In genomic region chr15:66682865-66683264, GRCh38 we compare ENCODE assay signal across 18 cellular contexts. TPM values are rescaled to one million over a fixed set of nuclear protein-coding genes. Genes with fewer than 3 reads are reported as not detected.
DNase-seq lines count a peak whose midpoint lies in the region; ATAC-seq and TF ChIP-seq lines count a peak whose summit lies in the region.
"Had no signal": no experiment of that assay in that cellular context is flagged by ENCODE, and none has a peak within 500 bp of the region (broad histone marks: within the 10 kb centered on the region; RNA-seq: fewer than 3 reads in every experiment).

No MANE protein-coding gene starts in this region.

- H3K4me3 Mint-ChIP-seq in naive thymus-derived CD8-positive, alpha-beta T cell = no peak overlapping the region

- H3K27me3 ChIP-seq in ACC112 (ENCODE audit: insufficient read depth, low read length) (no peaks in the 10 kb centered on the region), GM23248 (replicated peaks; ENCODE audit: insufficient read depth) (no peaks in the 10 kb centered on the region)
- H3K27me3 ChIP-seq: esophagus squamous epithelium, uterus had no signal

- no peak overlapping the region for H3K27ac Mint-ChIP-seq in naive thymus-derived CD8-positive, alpha-beta T cell

- no peaks in the 10 kb centered on the region for H4K20me1 ChIP-seq in GM23248 (ENCODE audit: insufficient read depth)

- in situ Hi-C loops in GM23248 (cut with MboI) (no loop called here), astrocyte of the spinal cord (cut with HindIII; ENCODE audit: low sequenced_read_pairs) (no loop called here)

- DNase-seq in GM23248 (peak; percentile 62), astrocyte of the spinal cord (ENCODE audit: low read depth, low spot score) (peak; percentile 12), kidney tubule cell (ENCODE audit: low spot score) (peak; percentile 48), glomerular visceral epithelial cell (ENCODE audit: extremely low spot score) (no peak), DMS 273 (lab: John Stamatoyannopoulos, UW; ENCODE audit: unreplicated experiment) (no peak)
- DNase-seq in naive thymus-derived CD8-positive, alpha-beta T cell = no peak
- DNase-seq: activated CD4-positive, alpha-beta T cell treated with anti-CD3 and anti-CD28 coated beads, Interleukin-2, amount 50 U/mL, for 4 hours; anterior cingulate cortex; dermis blood vessel endothelial cell; esophagus squamous epithelium; left ventricle myocardium inferior; NCI-H1694 treated with DMSO at 0.1 percent for 48 hours; NCI-H510A; stimulated activated naive CD8-positive, alpha-beta T cell treated with anti-CD3 and anti-CD28 coated beads, Interleukin-15, Interleukin-2, amounts not matched to agents 100 U/mL and 50 U/mL, for 24 hours; T1000; uterus had no signal

- H3K4me1 ChIP-seq in ACC112 (ENCODE audit: control insufficient read depth, insufficient read depth, low read length, unreplicated experiment) (no peaks in the 10 kb centered on the region), GM23248 (ENCODE audit: insufficient read depth) (no peaks in the 10 kb centered on the region)
- H3K4me1 ChIP-seq: esophagus squamous epithelium, uterus had no signal

- no peak for ATAC-seq in HG03280 (IDR thresholded peaks at IDR 0.05; ENCODE audit: unreplicated experiment)
- ATAC-seq in naive thymus-derived CD8-positive, alpha-beta T cell = no peak
- ATAC-seq: stimulated activated naive CD8-positive, alpha-beta T cell treated with anti-CD3 and anti-CD28 coated beads, Interleukin-15, Interleukin-2, amounts not matched to agents 100 U/mL and 50 U/mL, for 24 hours had no signal

- WGBS in GM23248 (ENCODE audit: low coverage in 1 of 2, low lambda C conversion rate in 2 of 2, missing lambda C conversion rate in 2 of 2), 2 experiments = 5 to 24% methylated on average over 1 of the region's 1 CpG

- H3K36me3 Mint-ChIP-seq in naive thymus-derived CD8-positive, alpha-beta T cell = peaks cover 0 to 12% (median 9%) of the 10 kb centered on the region in 3 donors

- H2AFZ ChIP-seq in ACC112 (ENCODE audit: low read length, unreplicated experiment) (no peak overlapping the region), GM23248 (no peak overlapping the region)

- POLR2A ChIA-PET in naive thymus-derived CD8-positive, alpha-beta T cell (lab: Charles Lee) = no interaction called here

- H3K27me3 Mint-ChIP-seq in naive thymus-derived CD8-positive, alpha-beta T cell = no peaks in the 10 kb centered on the region

- H3K9me3 Mint-ChIP-seq in naive thymus-derived CD8-positive, alpha-beta T cell = peaks cover 0 to 18% (median 9%) of the 10 kb centered on the region in 9 donors

- H3F3A ChIP-seq in GM23248 (ENCODE audit: insufficient read depth) = no peaks in the 10 kb centered on the region; the same call in 1 of the 2 replicates

- no peaks in the 10 kb centered on the region for H3K9me3 ChIP-seq in GM23248 (ENCODE audit: low read depth)
- H3K9me3 ChIP-seq: uterus had no signal

- H3K79me2 ChIP-seq in ACC112 (ENCODE audit: control insufficient read depth, insufficient read depth, low read length, unreplicated experiment) (no peaks in the 10 kb centered on the region), GM23248 (ENCODE audit: insufficient read depth) (no peaks in the 10 kb centered on the region)

- no peaks in the 10 kb centered on the region for H3K9me2 ChIP-seq in GM23248 (ENCODE audit: insufficient read depth)

- H3K4me1 Mint-ChIP-seq in naive thymus-derived CD8-positive, alpha-beta T cell = peaks cover 0 to 3% (median 0%) of the 10 kb centered on the region in 4 donors

- no peak overlapping the region for H3K9ac ChIP-seq in GM23248

- H3K4me3 ChIP-seq in ACC112 (ENCODE audit: low read depth, low read length) = no peak overlapping the region
- no peak overlapping the region for H3K4me3 ChIP-seq in GM23248
- H3K4me3 ChIP-seq in astrocyte of the spinal cord (ENCODE audit: low read depth, low read length) = no peak overlapping the region
- H3K4me3 ChIP-seq: esophagus squamous epithelium, left ventricle myocardium inferior, uterus had no signal

- no peak for TF ChIP-seq CTCF in astrocyte of the spinal cord (IDR thresholded peaks at IDR 0.05; ENCODE audit: low read depth, low read length)

- H3K27ac ChIP-seq in ACC112 (ENCODE audit: low read depth, low read length) (0 out of 2 replicates have a peak overlapping the region, but pooled peaks have one; percentile 15), GM23248 (no peak overlapping the region)
- H3K27ac ChIP-seq: esophagus squamous epithelium, left ventricle myocardium inferior, uterus had no signal

- H3K4me2 ChIP-seq in GM23248 (ENCODE audit: unreplicated experiment) = no peak overlapping the region

- H3K36me3 ChIP-seq in ACC112 (ENCODE audit: insufficient read depth, low read length) (no peaks in the 10 kb centered on the region), GM23248 (ENCODE audit: low read depth) (no peaks in the 10 kb centered on the region)
- H3K36me3 ChIP-seq: esophagus squamous epithelium, left ventricle myocardium inferior, uterus had no signal

RNA-seq across cellular contexts. Expression of gene SMAD6, which starts 19.2 kb away (rescaled TPM):
- total RNA-seq in GM23248 (2014; rRNA removed; shearing (Covaris generic)) = 24.0 and 32.9 TPM in 2 replicates
- 3.5 and 3.6 TPM in 2 replicates for polyA plus RNA-seq in GM23248 (2016; fragmentation: Nextera tagmentation; extraction: Ambion mirVana)
- total RNA-seq in naive thymus-derived CD8-positive, alpha-beta T cell = under 1 TPM; 0.08 to 0.16 TPM
- polyA plus RNA-seq in naive thymus-derived CD8-positive, alpha-beta T cell = not detected

Comparison
In these comparisons a context has a peak if more than half of its experiments do, and no peak if none do; other contexts are left out.
1. DNase-seq: peak in GM23248 (single experiment), astrocyte of the spinal cord (single experiment) and kidney tubule cell (single experiment); none in glomerular visceral epithelial cell (single experiment), DMS 273 (single experiment) and naive thymus-derived CD8-positive, alpha-beta T cell (0 of 10).
2. RNA of gene SMAD6, which starts 19.2 kb away (total RNA-seq): 24.0 to 32.9 TPM in GM23248; 0.08 to 0.16 TPM in naive thymus-derived CD8-positive, alpha-beta T cell; every median in the first group is over 10 times any median in the second.